ENCODE assay signal across 9 cellular contexts in genomic region chr22:19287076-19287724, GRCh38. TPM values are rescaled to one million over a fixed set of nuclear protein-coding genes. Genes with fewer than 3 reads are reported as not detected.
DNase-seq lines count a peak whose midpoint lies in the region; TF ChIP-seq lines count a peak whose summit lies in the region.
"Had no signal": no experiment of that assay in that cellular context is flagged by ENCODE, and none has a peak within 500 bp of the region (broad histone marks: within the 10 kb centered on the region; RNA-seq: fewer than 3 reads in every experiment).

No MANE protein-coding gene starts in this region.

- H3K4me3 Mint-ChIP-seq in nephron (peak overlapping the region; percentile 0 to 62 (median 18)), glutamatergic neuron (ENCODE audit: unreplicated experiment) (no peak overlapping the region)
- H3K4me3 Mint-ChIP-seq: activated naive CD8-positive, alpha-beta T cell treated with anti-CD3 and anti-CD28 coated beads for 36 hours had no signal

- peaks cover 61% of the 10 kb centered on the region for H3K4me1 ChIP-seq in adipocyte (ENCODE audit: control insufficient read depth, insufficient read depth, low read length)

- DNase-seq in G401 (ENCODE audit: low spot score) (peak; percentile 18), NCI-H2081 (lab: John Stamatoyannopoulos, UW) (peak; percentile 76 to 92), adipocyte (ENCODE audit: low read depth) (peak; percentile 24), NCI-H2227 (lab: John Stamatoyannopoulos, UW; ENCODE audit: unreplicated experiment) (no peak), caudate nucleus (lab: John Stamatoyannopoulos, UW) (no peak), glutamatergic neuron (no peak)
- DNase-seq in activated CD4-positive, alpha-beta T cell treated with anti-CD3 and anti-CD28 coated beads for 1 hour, result no peak
- DNase-seq: activated naive CD8-positive, alpha-beta T cell treated with anti-CD3 and anti-CD28 coated beads for 36 hours had no signal

- H3K27ac Mint-ChIP-seq in nephron (peak overlapping the region in 2 of 3 experiments; percentile 10 to 16), glutamatergic neuron (ENCODE audit: unreplicated experiment) (no peak overlapping the region)
- H3K27ac Mint-ChIP-seq: activated naive CD8-positive, alpha-beta T cell treated with anti-CD3 and anti-CD28 coated beads for 36 hours had no signal

- H3K36me3 ChIP-seq in adipocyte (ENCODE audit: control insufficient read depth, insufficient read depth, low read length, severe bottlenecking), result peaks cover 3% of the 10 kb centered on the region

- no peaks in the 10 kb centered on the region for H3K27me3 ChIP-seq in adipocyte (replicated peaks; ENCODE audit: control insufficient read depth, insufficient read depth, low read length)

- TF ChIP-seq CTCF in nephron (IDR thresholded peaks at IDR 0.05; ENCODE audit: unreplicated experiment in 3 of 3), result no peak
- no peak for TF ChIP-seq CTCF in glutamatergic neuron (IDR thresholded peaks at IDR 0.05; ENCODE audit: partially characterized antibody, unreplicated experiment)

- H3K4me1 Mint-ChIP-seq in nephron, result peaks cover 57% of the 10 kb centered on the region
- peaks cover 12% of the 10 kb centered on the region for H3K4me1 Mint-ChIP-seq in glutamatergic neuron (ENCODE audit: low read depth, unreplicated experiment)

- no peaks in the 10 kb centered on the region for H3K9me3 Mint-ChIP-seq in nephron
- peaks cover 6% of the 10 kb centered on the region for H3K9me3 Mint-ChIP-seq in glutamatergic neuron (ENCODE audit: unreplicated experiment)
- H3K9me3 Mint-ChIP-seq: activated naive CD8-positive, alpha-beta T cell treated with anti-CD3 and anti-CD28 coated beads for 36 hours had no signal

- H3K9ac ChIP-seq in adipocyte (ENCODE audit: low read length), result no peak overlapping the region

- no peak overlapping the region for H3K4me3 ChIP-seq in adipocyte (ENCODE audit: low read length)

- H3K9me3 ChIP-seq in adipocyte (ENCODE audit: control insufficient read depth, low read length), result no peaks in the 10 kb centered on the region

- in situ Hi-C loops in G401 (cut with HindIII; ENCODE audit: low sequenced_read_pairs), result no loop called here

- H3K36me3 Mint-ChIP-seq in nephron (ENCODE audit: low read depth) (no peaks in the 10 kb centered on the region), glutamatergic neuron (ENCODE audit: unreplicated experiment) (no peaks in the 10 kb centered on the region)
- H3K36me3 Mint-ChIP-seq: activated naive CD8-positive, alpha-beta T cell treated with anti-CD3 and anti-CD28 coated beads for 36 hours had no signal

- no peak overlapping the region for H3K27ac ChIP-seq in caudate nucleus (ENCODE audit: low read depth, low read length)

- H3K27me3 Mint-ChIP-seq in nephron (ENCODE audit: low read depth) (peaks cover 14% of the 10 kb centered on the region), glutamatergic neuron (ENCODE audit: unreplicated experiment) (peaks cover 3% of the 10 kb centered on the region)

RNA-seq across cellular contexts. Expression of gene CLTCL1, which starts 4.3 kb away (rescaled TPM):
- total RNA-seq in G401 (2014; rRNA removed; shearing (Covaris generic)), result 4.9 and 9.4 TPM in 2 replicates
- 11.8 TPM for total RNA-seq in glutamatergic neuron (ENCODE audit: unreplicated experiment)

Comparison
In these comparisons a context has a peak if more than half of its experiments do, and no peak if none do; other contexts are left out.
1. DNase-seq: peak in G401 (single experiment), NCI-H2081 (2 of 2) and adipocyte (single experiment); none in activated CD4-positive, alpha-beta T cell treated with anti-CD3 and anti-CD28 coated beads for 1 hour (single experiment), NCI-H2227 (single experiment), caudate nucleus (0 of 61) and glutamatergic neuron (single experiment).